In genomic region chr4:2412885-2413716, GRCh38 we compare ENCODE assay signal across 7 cellular contexts. TPM values are rescaled to one million over a fixed set of nuclear protein-coding genes. Genes with fewer than 3 reads are reported as not detected.
A peak's percentile ranks its signal among the peaks of the same experiment; 100 is the strongest.
DNase-seq lines count a peak whose midpoint lies in the region; ATAC-seq, FAIRE-seq and TF ChIP-seq lines count a peak whose summit lies in the region.

No MANE protein-coding gene starts in this region.

- FAIRE-seq in bronchial epithelial cell (lab: Jason Lieb, UNC) = no peak

- H3K36me3 ChIP-seq in bronchial epithelial cell (ENCODE audit: control insufficient read depth, insufficient read depth, low read length) = no peaks in the 10 kb centered on the region

- DNase-seq in GM13976 (ENCODE audit: low spot score) (peak; percentile 74), NCI-H2029 (lab: John Stamatoyannopoulos, UW) (peak; percentile 76), bronchial epithelial cell (ENCODE audit: low read depth) (peak; percentile 79), islet precursor cell (peak; percentile 96)
- peak; percentile 63 to 78 for DNase-seq in stimulated activated CD4-positive, alpha-beta T cell treated with anti-CD3 and anti-CD28 coated beads, Interleukin-12 subunit alpha, Interleukin-12 subunit beta, amount 100 ng/mL, for 24 hours (ENCODE audit: low read depth in 2 of 2)

- TF ChIP-seq CTCF in GM13976 (IDR thresholded peaks at IDR 0.05; ENCODE audit: borderline replicate concordance, control extremely low read depth, extremely low read depth, insufficient read depth, missing control alignments) (peak; percentile 8), WI38 (IDR thresholded peaks at IDR 0.05; ENCODE audit: low read depth, low read length) (peak; percentile 49; the same call in 1 of the 2 replicates), bronchial epithelial cell (IDR thresholded peaks at IDR 0.05; ENCODE audit: insufficient read depth, low read length, severe bottlenecking) (peak; percentile 71)

- peak; percentile 49 for ATAC-seq in HG02798 (IDR thresholded peaks at IDR 0.05; ENCODE audit: poor library complexity, unreplicated experiment)

- in situ Hi-C loops in GM13976 (cut with MboI; ENCODE audit: low sequenced_read_pairs, unreplicated experiment) = no loop called here

- H3K27me3 ChIP-seq in bronchial epithelial cell (ENCODE audit: control insufficient read depth, insufficient read depth, low read length) = peaks cover 12% of the 10 kb centered on the region

- H3K4me3 ChIP-seq in WI38 (ENCODE audit: low read depth, low read length) = peak overlapping the region; percentile 55
- peak overlapping the region; percentile 19 for H3K4me3 ChIP-seq in bronchial epithelial cell (ENCODE audit: low read depth, low read length)

RNA-seq across cellular contexts. Expression of gene ZFYVE28, which starts 5.3 kb away (rescaled TPM):
- total RNA-seq in bronchial epithelial cell = 1.3 and 1.8 TPM in 2 replicates

RNA-seq across cellular contexts. Expression of gene CFAP99, which starts 5.7 kb away (rescaled TPM):
- total RNA-seq in bronchial epithelial cell = not detected in 2 replicates

RNA-seq across cellular contexts. Expression of gene RNF4, which starts 55.8 kb away (rescaled TPM):
- 52.0 and 52.7 TPM in 2 replicates for total RNA-seq in bronchial epithelial cell

Comparison
In these comparisons a context has a peak if more than half of its experiments do, and no peak if none do; other contexts are left out.
1. Peak in every context shown above with its lines: DNase-seq, ATAC-seq and H3K4me3 ChIP-seq.
2. CTCF ChIP-seq: peak in every context shown above with its lines; median percentile 71 in bronchial epithelial cell; 49 in WI38; 8 in GM13976.